16 cellular contexts compared by ENCODE assay signal in genomic region chr13:59320021-59320420, GRCh38.
DNase-seq lines count a peak whose midpoint lies in the region; ATAC-seq, FAIRE-seq and TF ChIP-seq lines count a peak whose summit lies in the region.
"Had no signal": no experiment of that assay in that cellular context is flagged by ENCODE, and none has a peak within 500 bp of the region (broad histone marks: within the 10 kb centered on the region; RNA-seq: fewer than 3 reads in every experiment).

No MANE protein-coding gene starts in this region.

- H3K36me3 Mint-ChIP-seq in endothelial cell (ENCODE audit: low read depth, unreplicated experiment) = no peaks in the 10 kb centered on the region
- H3K36me3 Mint-ChIP-seq in nephron (ENCODE audit: low read depth) = no peaks in the 10 kb centered on the region
- H3K36me3 Mint-ChIP-seq: CD8-positive, alpha-beta memory T cell had no signal

- no peak for TF ChIP-seq CTCF in left ventricle myocardium inferior (IDR thresholded peaks at IDR 0.05; ENCODE audit: borderline replicate concordance)
- no peak for TF ChIP-seq CTCF in endothelial cell (IDR thresholded peaks at IDR 0.05; ENCODE audit: unreplicated experiment)
- no peak for TF ChIP-seq CTCF in nephron (IDR thresholded peaks at IDR 0.05; ENCODE audit: unreplicated experiment in 3 of 3)

- peaks cover 19% of the 10 kb centered on the region for H3K4me1 ChIP-seq in left ventricle myocardium inferior
- H3K4me1 ChIP-seq: BLaER1, HAP-1 had no signal

- no peaks in the 10 kb centered on the region for H3K27me3 Mint-ChIP-seq in endothelial cell (ENCODE audit: unreplicated experiment)
- H3K27me3 Mint-ChIP-seq in nephron (ENCODE audit: low read depth) = no peaks in the 10 kb centered on the region

- H3K27ac Mint-ChIP-seq in endothelial cell (ENCODE audit: unreplicated experiment) (peak overlapping the region; percentile 91), nephron (peak overlapping the region; percentile 20 to 34 (median 31))
- H3K27ac Mint-ChIP-seq: CD8-positive, alpha-beta memory T cell had no signal

- DNase-seq in left ventricle myocardium inferior (no peak), left cardiac atrium (no peak), endothelial cell (ENCODE audit: low spot score) (no peak), RCC 7860 (ENCODE audit: low spot score) (no peak), UCSD-AML1 (lab: John Stamatoyannopoulos, UW; ENCODE audit: unreplicated experiment) (no peak), retina (no peak)
- DNase-seq: Caco-2; CD8-positive, alpha-beta memory T cell; DND-41; GDM1 had no signal

- H3K9me3 Mint-ChIP-seq in endothelial cell (ENCODE audit: unreplicated experiment) (no peaks in the 10 kb centered on the region), nephron (peaks cover 1% of the 10 kb centered on the region)
- H3K9me3 Mint-ChIP-seq: CD8-positive, alpha-beta memory T cell had no signal

- no peak for ATAC-seq in left cardiac atrium

- H3K27ac ChIP-seq in left ventricle myocardium inferior (replicated peaks) = peak overlapping the region; percentile 57
- H3K27ac ChIP-seq: BLaER1 had no signal

- H3K4me3 Mint-ChIP-seq in endothelial cell (ENCODE audit: unreplicated experiment) = no peak overlapping the region
- H3K4me3 Mint-ChIP-seq in nephron = peak overlapping the region in 1 of 3 experiments; percentile 7
- H3K4me3 Mint-ChIP-seq: CD8-positive, alpha-beta memory T cell had no signal

- H3K9me3 ChIP-seq in left ventricle myocardium inferior (replicated peaks) = no peaks in the 10 kb centered on the region
- H3K9me3 ChIP-seq: BLaER1, Caco-2, HAP-1 had no signal

- FAIRE-seq in RCC 7860 (lab: Jason Lieb, UNC) = no peak
- FAIRE-seq: A204.1, GM19239, H1 had no signal

- intact Hi-C loops in left ventricle myocardium inferior (cut with micrococcal nuclease) = no loop called here
- intact Hi-C loops in left cardiac atrium (cut with DNase I) = no loop called here

- H3K4me1 Mint-ChIP-seq in endothelial cell (ENCODE audit: unreplicated experiment) = peaks cover 34% of the 10 kb centered on the region
- peaks cover 20% of the 10 kb centered on the region for H3K4me1 Mint-ChIP-seq in nephron
- H3K4me1 Mint-ChIP-seq: CD8-positive, alpha-beta memory T cell had no signal

- H3K4me3 ChIP-seq in left ventricle myocardium inferior = no peak overlapping the region
- H3K4me3 ChIP-seq: BLaER1, HAP-1 had no signal

- no peaks in the 10 kb centered on the region for H3K36me3 ChIP-seq in left ventricle myocardium inferior
- H3K36me3 ChIP-seq: BLaER1, HAP-1 had no signal

- no peaks in the 10 kb centered on the region for H3K27me3 ChIP-seq in left ventricle myocardium inferior (ENCODE audit: low read depth)
- H3K27me3 ChIP-seq: BLaER1 had no signal
